In genomic region chr4:58303456-58303855, GRCh38 we compare ENCODE assay signal across 33 cellular contexts.
A peak's percentile ranks its signal among the peaks of the same experiment; 100 is the strongest.
DNase-seq lines count a peak whose midpoint lies in the region; ATAC-seq, FAIRE-seq and TF ChIP-seq lines count a peak whose summit lies in the region.
"Had no signal": no experiment of that assay in that cellular context is flagged by ENCODE, and none has a peak within 500 bp of the region (broad histone marks: within the 10 kb centered on the region; RNA-seq: fewer than 3 reads in every experiment).

No MANE protein-coding gene starts in this region.

- intact Hi-C loops in kidney (cut with DNase I), result no loop called here
- intact Hi-C loops in heart right ventricle (cut with DNase I), result no loop called here

- no peak for FAIRE-seq in kidney (lab: Jason Lieb, UNC)
- FAIRE-seq: A549, D721Med had no signal

- peaks cover 4% of the 10 kb centered on the region for H3K27me3 Mint-ChIP-seq in endothelial cell (ENCODE audit: unreplicated experiment)
- H3K27me3 Mint-ChIP-seq: B cell; CD4-positive, alpha-beta memory T cell; CD4-positive, alpha-beta T cell; CD4-positive, CD25-positive, alpha-beta regulatory T cell; CD8-positive, alpha-beta memory T cell had no signal

- no peaks in the 10 kb centered on the region for H3K36me3 Mint-ChIP-seq in endothelial cell (ENCODE audit: low read depth, unreplicated experiment)
- H3K36me3 Mint-ChIP-seq: CD14-positive monocyte; CD4-positive, alpha-beta memory T cell; CD4-positive, CD25-positive, alpha-beta regulatory T cell; CD8-positive, alpha-beta memory T cell; CD8-positive, alpha-beta T cell had no signal

- H3K9me3 ChIP-seq in kidney (ENCODE audit: control insufficient read depth in 1 of 2, low read length in 2 of 2), result no peaks in the 10 kb centered on the region
- peaks cover 0 to 8% (median 0%) of the 10 kb centered on the region in 11 donors for H3K9me3 ChIP-seq in heart right ventricle
- H3K9me3 ChIP-seq: A549; BE2C; BLaER1; BLaER1 treated with 17β-estradiol and CSF1 and Interleukin-3, amounts not matched to agents 10 nM and 100 nM; Caco-2 had no signal

- H3K27me3 ChIP-seq in heart right ventricle, result no peaks in the 10 kb centered on the region
- H3K27me3 ChIP-seq: BE2C; BLaER1; BLaER1 treated with 17β-estradiol and CSF1 and Interleukin-3, amounts not matched to agents 10 nM and 100 nM had no signal

- peak overlapping the region; percentile 64 for H3K27ac Mint-ChIP-seq in endothelial cell (ENCODE audit: unreplicated experiment)
- H3K27ac Mint-ChIP-seq: B cell; CD14-positive monocyte; CD4-positive, alpha-beta memory T cell; CD4-positive, alpha-beta T cell; CD4-positive, CD25-positive, alpha-beta regulatory T cell; CD8-positive, alpha-beta memory T cell; CD8-positive, alpha-beta T cell had no signal

- no peaks in the 10 kb centered on the region for H3K4me1 ChIP-seq in kidney (ENCODE audit: control insufficient read depth in 1 of 2, insufficient read depth in 1 of 2, low read depth in 1 of 2, low read length in 2 of 2)
- H3K4me1 ChIP-seq in heart right ventricle, result peaks cover 0 to 6% (median 0%) of the 10 kb centered on the region in 9 donors
- H3K4me1 ChIP-seq: A549; BE2C; BLaER1; BLaER1 treated with 17β-estradiol and CSF1 and Interleukin-3, amounts not matched to agents 10 nM and 100 nM; Caco-2 had no signal

- H3K4me3 Mint-ChIP-seq in endothelial cell (ENCODE audit: unreplicated experiment), result no peak overlapping the region
- H3K4me3 Mint-ChIP-seq: B cell; CD14-positive monocyte; CD4-positive, alpha-beta memory T cell; CD4-positive, alpha-beta T cell; CD4-positive, CD25-positive, alpha-beta regulatory T cell; CD8-positive, alpha-beta memory T cell; CD8-positive, alpha-beta T cell had no signal

- TF ChIP-seq CTCF in C4-2B (conservative IDR thresholded peaks at IDR 0.05), result no peak
- no peak for TF ChIP-seq CTCF in LNCaP clone FGC (IDR thresholded peaks at IDR 0.05; ENCODE audit: control insufficient read depth, extremely low read depth, insufficient read depth)
- TF ChIP-seq CTCF in endothelial cell (IDR thresholded peaks at IDR 0.05; ENCODE audit: unreplicated experiment), result no peak
- no peak for TF ChIP-seq CTCF in kidney (IDR thresholded peaks at IDR 0.05; ENCODE audit: borderline replicate concordance, extremely low read depth, insufficient read depth)
- no peak for TF ChIP-seq CTCF in heart right ventricle (IDR thresholded peaks at IDR 0.05)

- H3K9ac ChIP-seq in kidney (ENCODE audit: low read length in 2 of 2), result no peak overlapping the region
- H3K9ac ChIP-seq: BLaER1; BLaER1 treated with 17β-estradiol and CSF1 and Interleukin-3, amounts not matched to agents 10 nM and 100 nM had no signal

- 50 to 56% methylated on average over 1 of the region's 1 CpG for WGBS in heart right ventricle, 2 donors

- ATAC-seq in heart right ventricle, result no peak
- ATAC-seq: A549; CD8-positive, alpha-beta T cell had no signal

- no peak overlapping the region for H3K4me3 ChIP-seq in LNCaP clone FGC (ENCODE audit: low read depth, low read length)
- no peak overlapping the region for H3K4me3 ChIP-seq in kidney (ENCODE audit: low read length in 2 of 2)
- H3K4me3 ChIP-seq in heart right ventricle, result no peak overlapping the region
- H3K4me3 ChIP-seq: A549; BLaER1; BLaER1 treated with 17β-estradiol and CSF1 and Interleukin-3, amounts not matched to agents 10 nM and 100 nM had no signal

- peak overlapping the region; percentile 96; the same call in 1 of the 2 replicates for H3K27ac ChIP-seq in C4-2B
- no peak overlapping the region for H3K27ac ChIP-seq in kidney (ENCODE audit: low read depth in 2 of 2, low read length in 2 of 2)
- no peak overlapping the region for H3K27ac ChIP-seq in heart right ventricle
- H3K27ac ChIP-seq: 22Rv1; A549; BLaER1; BLaER1 treated with 17β-estradiol and CSF1 and Interleukin-3, amounts not matched to agents 10 nM and 100 nM had no signal

- no peaks in the 10 kb centered on the region for H3K9me3 Mint-ChIP-seq in endothelial cell (ENCODE audit: unreplicated experiment)

- H3K36me3 ChIP-seq in kidney (ENCODE audit: control insufficient read depth in 1 of 2, insufficient read depth in 2 of 2, low read length in 2 of 2) (no peaks in the 10 kb centered on the region), heart right ventricle (no peaks in the 10 kb centered on the region)
- H3K36me3 ChIP-seq: BE2C; BLaER1; BLaER1 treated with 17β-estradiol and CSF1 and Interleukin-3, amounts not matched to agents 10 nM and 100 nM had no signal

- peaks cover 9% of the 10 kb centered on the region for H3K4me1 Mint-ChIP-seq in endothelial cell (ENCODE audit: unreplicated experiment)
- H3K4me1 Mint-ChIP-seq: B cell; CD14-positive monocyte; CD4-positive, alpha-beta memory T cell; CD4-positive, CD25-positive, alpha-beta regulatory T cell; CD8-positive, alpha-beta memory T cell had no signal

- peak; percentile 66 for DNase-seq in LNCaP clone FGC (ENCODE audit: low read depth)
- no peak for DNase-seq in endothelial cell (ENCODE audit: low spot score)
- DNase-seq in central memory CD4-positive, alpha-beta T cell, result no peak
- no peak for DNase-seq in kidney
- DNase-seq in heart right ventricle, result no peak
- DNase-seq: 8988T; ACHN; AML-193; BE2C; C1 segment of cervical spinal cord; Caco-2; Calu3; CD4-positive, alpha-beta memory T cell; CD4-positive, alpha-beta T cell; CD4-positive, CD25-positive, alpha-beta regulatory T cell; CD8-positive, alpha-beta memory T cell; CD8-positive, alpha-beta T cell; COR-L47; DMS 273 treated with DMSO at 0.1 percent for 48 hours; DMS153; DMS53; DMS79; DMS79 treated with DMSO at 0.1 percent for 48 hours; DND-41; EL had no signal
